10 cellular contexts compared by ENCODE assay signal in the genomic region with DNA sequence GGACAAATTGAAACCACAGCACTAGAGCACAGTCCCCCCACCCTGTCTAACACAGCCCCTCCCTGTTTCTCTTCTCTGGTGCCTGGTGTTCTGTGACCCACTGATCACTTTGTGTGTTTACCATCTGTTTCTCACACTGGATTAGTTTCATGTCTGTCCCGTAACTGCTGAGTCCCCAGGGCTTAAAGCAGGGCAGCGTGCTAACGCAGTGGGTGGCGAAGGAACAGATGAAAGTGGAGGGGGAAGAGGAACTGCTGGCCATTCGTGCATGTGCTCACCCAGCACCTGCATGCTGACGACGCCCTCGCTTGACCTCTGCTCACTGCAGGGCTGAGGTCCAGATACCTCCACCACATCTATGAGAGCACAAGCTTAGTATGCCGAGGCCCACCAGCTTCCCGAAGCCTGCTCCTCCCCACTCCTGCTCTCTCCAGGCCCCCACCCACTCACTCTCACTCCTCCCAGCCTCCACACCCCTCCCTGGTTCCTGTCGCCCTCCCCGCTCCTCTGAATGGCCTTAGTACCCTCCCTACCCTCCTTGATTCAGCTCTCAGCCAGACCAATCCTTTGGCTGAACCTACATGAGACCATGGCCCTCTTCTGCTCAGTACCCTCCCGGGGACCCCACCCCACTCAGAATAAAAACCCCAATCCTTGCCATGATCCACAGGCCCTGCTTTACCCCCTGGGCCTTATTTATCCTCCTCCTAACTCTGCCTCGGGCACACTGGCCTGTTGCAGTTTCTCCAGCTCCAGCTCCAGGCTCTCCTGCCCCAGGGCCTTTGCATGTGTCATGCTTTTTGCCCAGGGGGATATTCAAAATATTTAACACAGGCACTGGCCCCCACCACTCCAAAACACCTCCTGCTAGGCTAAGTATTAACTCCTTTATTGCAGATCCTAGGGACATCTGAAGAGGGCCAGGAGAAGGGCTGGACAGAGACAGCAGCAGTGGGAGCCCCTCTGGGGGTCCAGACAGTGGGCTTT. TPM values are rescaled to one million over a fixed set of nuclear protein-coding genes. Genes with fewer than 3 reads are reported as not detected.
A peak's percentile ranks its signal among the peaks of the same experiment; 100 is the strongest.
DNase-seq lines count a peak whose midpoint lies in the region; ATAC-seq, FAIRE-seq and TF ChIP-seq lines count a peak whose summit lies in the region.
"Had no signal": no experiment of that assay in that cellular context is flagged by ENCODE, and none has a peak within 500 bp of the region (broad histone marks: within the 10 kb centered on the region; RNA-seq: fewer than 3 reads in every experiment).

No MANE protein-coding gene starts in this region.

- H3K9ac ChIP-seq in GM12878 (ENCODE audit: control insufficient read depth, insufficient read depth, low read length), result no peak overlapping the region

- RAD21 ChIA-PET in GM12878 (lab: Charles Lee; ENCODE audit: unreplicated experiment), result interaction anchor here (1.2 kb wide), 1 partner anchor 364 kb away, joined by 5 read pairs; no protein-coding TSS in a partner anchor

- H3K4me3 ChIP-seq in GM06990 (replicated peaks; ENCODE audit: low read depth, low read length) (no peak overlapping the region), GM12878 (no peak overlapping the region), lower leg skin (ENCODE audit: low read depth, poor library complexity, severe bottlenecking) (no peak overlapping the region)

- intact Hi-C loops in GM12878 (cut with micrococcal nuclease; ENCODE audit: unreplicated experiment), result no loop called here
- intact Hi-C loops in lower leg skin (cut with DNase I; ENCODE audit: low total_unique reads), result no loop called here

- SMC1A ChIA-PET in GM12878 (lab: Charles Lee; ENCODE audit: uncharacterized antibody, unreplicated experiment), result interaction anchor here (1.2 kb wide), 1 partner anchor 77 kb away, joined by 6 read pairs; no protein-coding TSS in a partner anchor

- H3K27me3 ChIP-seq in GM06990 (replicated peaks; ENCODE audit: control insufficient read depth, insufficient read depth, low read length) (no peaks in the 10 kb centered on the region), GM12878 (replicated peaks in 1 of 2; ENCODE audit: control insufficient read depth in 2 of 2, insufficient read depth in 2 of 2, low read length in 1 of 2) (no peaks in the 10 kb centered on the region)

- peak; percentile 52 for ATAC-seq in GM19395 (IDR thresholded peaks at IDR 0.05; ENCODE audit: unreplicated experiment)
- peak; percentile 53 for ATAC-seq in HG03196 (IDR thresholded peaks at IDR 0.05; ENCODE audit: unreplicated experiment)
- peak; percentile 58 for ATAC-seq in GM12878

- H3K36me3 ChIP-seq in GM06990 (ENCODE audit: control insufficient read depth, insufficient read depth, low read length), result no peaks in the 10 kb centered on the region
- H3K36me3 ChIP-seq in GM12878 (ENCODE audit: control insufficient read depth in 2 of 2, insufficient read depth in 2 of 2, low read length in 1 of 2), result no peaks in the 10 kb centered on the region

- TF ChIP-seq POLR2A in GM12878 (IDR thresholded peaks at IDR 0.05; ENCODE audit: low read depth, low read length), result no peak
- no peak for TF ChIP-seq POLR2A in lower leg skin (IDR thresholded peaks at IDR 0.05)

- in situ Hi-C loops in GM12878 (cut with MboI), result loop anchor here (5.0 kb wide), 1 partner anchor 364 kb away; no protein-coding TSS in a partner anchor

- peak overlapping the region; percentile 10 for H3K4me2 ChIP-seq in GM12878 (ENCODE audit: control insufficient read depth, insufficient read depth)

- H3K4me1 ChIP-seq in GM12878 (ENCODE audit: control insufficient read depth, insufficient read depth, low read length), result peaks cover 54% of the 10 kb centered on the region

- peak overlapping the region; percentile 47 for H2AFZ ChIP-seq in GM12878 (ENCODE audit: control insufficient read depth, low read depth, low read length)

- H3K9me3 ChIP-seq in GM12878 (replicated peaks; ENCODE audit: control insufficient read depth, insufficient read depth, low read length), result no peaks in the 10 kb centered on the region

- TF ChIP-seq EP300 in GM12878 (IDR thresholded peaks at IDR 0.05; ENCODE audit: borderline replicate concordance in 1 of 2, control insufficient read depth in 1 of 2, low read depth in 2 of 2, low read length in 2 of 2), result peak; percentile 21 to 61; a peak in 1 of 4 replicates

- DNase-seq in GM06990 (ENCODE audit: extremely low read depth, insufficient read length) (peak; percentile 68), GM12878 (ENCODE audit: low read depth, low spot score) (no peak), epidermal melanocyte (ENCODE audit: insufficient read length, low spot score) (no peak), lower leg skin (ENCODE audit: low spot score in 2 of 2) (no peak), H4 (ENCODE audit: low spot score) (no peak)
- no peak for DNase-seq in stimulated activated naive CD4-positive, alpha-beta T cell (lab: John Stamatoyannopoulos, UW)
- DNase-seq: H9, NCI-H1105 treated with DMSO at 0.1 percent for 48 hours had no signal

- H3K27ac ChIP-seq in GM12878 (ENCODE audit: control insufficient read depth, insufficient read depth), result peak overlapping the region; percentile 59

- 32% methylated on average over 12 of the region's 14 CpGs for WGBS in GM12878 (ENCODE audit: insufficient coverage, insufficient replicate concordance, low lambda C conversion rate, missing lambda C conversion rate)
- 67 to 79% methylated on average over 14 of the region's 14 CpGs for WGBS in lower leg skin, 2 donors

- H3K79me2 ChIP-seq in GM12878 (ENCODE audit: control insufficient read depth, insufficient read depth, low read length), result no peaks in the 10 kb centered on the region

- peak; percentile 80 for FAIRE-seq in GM12878 (lab: Jason Lieb, UNC)

- no peaks in the 10 kb centered on the region for H4K20me1 ChIP-seq in GM12878 (ENCODE audit: control insufficient read depth, insufficient read depth)

- no peak for TF ChIP-seq RAD21 in GM12878 (IDR thresholded peaks at IDR 0.05; ENCODE audit: insufficient read depth, low read depth, low read length)

- no TSS peak for BruUV-seq in GM12878 (replicated peaks; lab: Mats Ljungman, UMichigan)

- TF ChIP-seq CTCF in GM06990 (IDR thresholded peaks at IDR 0.05; ENCODE audit: insufficient read depth, low read length, poor library complexity, severe bottlenecking), result no peak
- no peak for TF ChIP-seq CTCF in GM12878 (IDR thresholded peaks at IDR 0.05 in 2 of 3, conservative IDR thresholded peaks at IDR 0.05 in 1 of 3; ENCODE audit: control insufficient read depth in 2 of 3, extremely low read depth in 1 of 3, insufficient read depth in 1 of 3, low read depth in 3 of 3, low read length in 3 of 3)
- TF ChIP-seq CTCF in lower leg skin (IDR thresholded peaks at IDR 0.05), result no peak

- CTCF ChIA-PET in GM12878 (lab: Yijun Ruan, JAX), result interaction anchor here (1.5 to 6.3 kb wide), 2 partner anchors 42 to 364 kb away, joined by 3 to 146 read pairs; no protein-coding TSS in a partner anchor

- POLR2A ChIA-PET in GM12878 (lab: Charles Lee), result interaction anchor here (1.0 kb wide), 1 partner anchor 73 kb away, joined by 3 read pairs; no protein-coding TSS in a partner anchor

TF ChIP-seq in GM12878, 131 proteins besides CTCF, POLR2A, EP300 and RAD21 (continues in another document):
- no peak for TF ChIP-seq ZZZ3 (IDR thresholded peaks at IDR 0.05; ENCODE audit: control insufficient read depth, insufficient read length, low read depth)
- TF ChIP-seq MEF2A (IDR thresholded peaks at IDR 0.05; ENCODE audit: insufficient read depth, low read depth, low read length), result no peak
- TF ChIP-seq NR2F1 (conservative IDR thresholded peaks at IDR 0.05), result peak; percentile 85
- TF ChIP-seq ZNF384 (IDR thresholded peaks at IDR 0.05; ENCODE audit: borderline replicate concordance, low read depth, low read length), result no peak
- no peak for TF ChIP-seq SIX5 (IDR thresholded peaks at IDR 0.05; ENCODE audit: low read depth, low read length, severe bottlenecking)
- no peak for TF ChIP-seq MTA3 (IDR thresholded peaks at IDR 0.05; ENCODE audit: borderline replicate concordance, low read length)
- peak; percentile 62 for TF ChIP-seq DPF2 (IDR thresholded peaks at IDR 0.05)
- TF ChIP-seq, protein P1, sequence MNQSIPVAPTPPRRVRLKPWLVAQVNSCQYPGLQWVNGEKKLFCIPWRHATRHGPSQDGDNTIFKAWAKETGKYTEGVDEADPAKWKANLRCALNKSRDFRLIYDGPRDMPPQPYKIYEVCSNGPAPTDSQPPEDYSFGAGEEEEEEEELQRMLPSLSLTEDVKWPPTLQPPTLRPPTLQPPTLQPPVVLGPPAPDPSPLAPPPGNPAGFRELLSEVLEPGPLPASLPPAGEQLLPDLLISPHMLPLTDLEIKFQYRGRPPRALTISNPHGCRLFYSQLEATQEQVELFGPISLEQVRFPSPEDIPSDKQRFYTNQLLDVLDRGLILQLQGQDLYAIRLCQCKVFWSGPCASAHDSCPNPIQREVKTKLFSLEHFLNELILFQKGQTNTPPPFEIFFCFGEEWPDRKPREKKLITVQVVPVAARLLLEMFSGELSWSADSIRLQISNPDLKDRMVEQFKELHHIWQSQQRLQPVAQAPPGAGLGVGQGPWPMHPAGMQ (IDR thresholded peaks at IDR 0.05; ENCODE audit: borderline replicate concordance), result no peak
- TF ChIP-seq SREBF1 (IDR thresholded peaks at IDR 0.05; ENCODE audit: low read length), result no peak

RNA-seq across cellular contexts. Expression of a gene that starts 15.1 kb away (rescaled TPM):
- total RNA-seq in GM12878 (2013; cell fraction: nucleolus; rRNA removed), result 241 and 274 TPM in 2 replicates
- total RNA-seq in GM12878 (2014; rRNA removed), result 13.8 and 16.3 TPM in 2 replicates
- total RNA-seq in GM12878 (2014; rRNA removed; fragmentation: Illumina TruSeq; extraction: Trizol), result 6.4 TPM in 2 replicates
- 48.6 and 55.2 TPM in 2 replicates for total RNA-seq in GM12878 (2021)
- 8.1 TPM for polyA plus RNA-seq in GM12878 (2011; ENCODE audit: low read depth)
- 4.2 and 6.7 TPM in 2 replicates for polyA plus RNA-seq in GM12878 (2011; rRNA removed)
- polyA plus RNA-seq in GM12878 (2011; cell fraction: cytosol; rRNA removed), result 6.3 and 8.5 TPM in 2 replicates
- 45.6 and 48.9 TPM in 2 replicates for polyA plus RNA-seq in GM12878 (2011; cell fraction: nucleus; rRNA removed)
- polyA plus RNA-seq in GM12878 (2012), result 17.9 and 26.7 TPM in 2 replicates
- polyA plus RNA-seq in GM12878 (2014; fragmentation: Illumina TruSeq; extraction: Trizol), result 10.2 and 15.1 TPM in 2 replicates
- 1 to 10 TPM in 1 of 2 experiments, under 1 TPM in 1; 0.92 to 2.0 TPM for polyA plus RNA-seq in GM12878 (2014; fragmentation: Nextera tagmentation; extraction: Ambion mirVana)
- 17.9 and 23.3 TPM in 2 replicates for polyA plus RNA-seq in GM12878 (2014; rRNA removed)
- polyA plus RNA-seq in GM12878 (2016; fragmentation: Nextera tagmentation; extraction: Ambion mirVana), result 1 to 10 TPM; 8.1 to 9.0 TPM
- polyA minus RNA-seq in GM12878 (2011; rRNA and poly(A)+ RNA removed), result 14.2 and 22.2 TPM in 2 replicates
- polyA minus RNA-seq in GM12878 (2011; cell fraction: cytosol; rRNA and poly(A)+ RNA removed), result 11.4 and 16.2 TPM in 2 replicates
- polyA minus RNA-seq in GM12878 (2011; cell fraction: nucleus; rRNA and poly(A)+ RNA removed), result 53.2 and 58.7 TPM in 2 replicates
- 10 to 100 TPM; 31.9 to 35.8 (median 34.8) TPM for total RNA-seq in lower leg skin
- 4.6 and 5.7 TPM in 2 replicates for total RNA-seq in H4 (2014; rRNA removed; shearing (Covaris generic))
